In the genomic region with DNA sequence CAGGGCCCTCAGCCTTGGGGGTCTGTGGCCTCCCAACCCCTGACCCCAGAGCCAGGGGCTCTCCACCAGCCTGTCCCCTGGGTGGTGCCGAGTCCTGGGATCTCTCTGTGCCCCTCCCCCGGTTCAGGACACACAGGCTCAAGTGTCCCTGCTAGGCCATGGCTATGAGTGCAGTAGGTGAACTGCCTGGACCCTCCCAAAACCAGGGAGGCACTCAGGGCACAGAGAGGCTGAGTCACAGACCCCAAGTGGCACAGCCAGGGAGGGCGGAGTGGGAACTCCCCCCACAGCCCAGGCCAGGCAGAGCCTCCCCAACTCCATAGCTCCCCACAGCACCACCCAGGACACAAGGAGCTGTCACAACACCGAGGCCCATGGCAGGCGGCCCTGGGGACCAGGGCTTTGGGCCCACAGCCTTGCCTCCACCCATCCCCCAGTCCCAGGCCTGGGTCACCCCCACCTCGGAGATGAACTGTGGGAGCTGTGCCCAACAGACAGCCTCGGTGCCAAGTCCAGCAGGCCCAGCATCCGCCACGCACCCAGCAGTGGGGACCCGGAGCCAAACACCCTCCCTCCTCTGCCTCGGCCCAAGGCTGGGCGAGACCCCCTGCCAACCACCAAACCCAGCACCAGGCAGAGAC, we compare ENCODE assay signal across 16 cellular contexts. TPM values are rescaled to one million over a fixed set of nuclear protein-coding genes. Genes with fewer than 3 reads are reported as not detected.
DNase-seq lines count a peak whose midpoint lies in the region; ATAC-seq and TF ChIP-seq lines count a peak whose summit lies in the region.
"Had no signal": no experiment of that assay in that cellular context is flagged by ENCODE, and none has a peak within 500 bp of the region (broad histone marks: within the 10 kb centered on the region; RNA-seq: fewer than 3 reads in every experiment).

No MANE protein-coding gene starts in this region.

- CTCF ChIA-PET in AG04450 (lab: Charles Lee) (interaction anchor here (0.7 kb wide), 1 partner anchor 27 kb away, joined by 3 read pairs; no protein-coding TSS in a partner anchor), Caco-2 (lab: Charles Lee) (no interaction called here)
- CTCF ChIA-PET in naive thymus-derived CD4-positive, alpha-beta T cell (lab: Charles Lee): no interaction called here

- peaks cover 13% of the 10 kb centered on the region for H3K36me3 ChIP-seq in NT2/D1 (ENCODE audit: insufficient read depth, insufficient read length, low read length)
- H3K36me3 ChIP-seq in esophagus (ENCODE audit: control insufficient read depth in 2 of 2, insufficient read depth in 2 of 2, low read length in 1 of 2): peaks cover 0 to 19% of the 10 kb centered on the region in 2 donors
- peaks cover 0 to 5% (median 0%) of the 10 kb centered on the region in 3 experiments for H3K36me3 ChIP-seq in naive thymus-derived CD4-positive, alpha-beta T cell (ENCODE audit: control insufficient read depth in 2 of 3, insufficient read depth in 3 of 3, low read length in 3 of 3)
- no peaks in the 10 kb centered on the region; the same call in none of the 2 replicates for H3K36me3 ChIP-seq in Caco-2 (ENCODE audit: control insufficient read depth, insufficient read depth, low read length)
- H3K36me3 ChIP-seq: neural progenitor cell had no signal

- DNase-seq in AG04450 (ENCODE audit: low read depth, low spot score) (no peak), NT2/D1 (ENCODE audit: low read depth, low spot score) (no peak), Caco-2 (no peak), HuH-7.5 (ENCODE audit: low spot score) (no peak), globus pallidus (ENCODE audit: low spot score) (no peak)
- DNase-seq in naive thymus-derived CD4-positive, alpha-beta T cell: no peak
- DNase-seq in activated T-cell treated with anti-CD3 and anti-CD28 coated beads, Interleukin-2, amount 50 U/mL, for 1 hour: no peak
- DNase-seq: effector CD8-positive, alpha-beta T cell; kidney glomerular epithelial cell; NCI-H1417 treated with DMSO at 0.1 percent for 48 hours; NCI-H446 treated with DMSO at 0.1 percent for 48 hours; RPMI8226; T1000 had no signal

- H3K27ac ChIP-seq in AG04450 (ENCODE audit: low read depth, low read length) (peak overlapping the region; percentile 22), esophagus (ENCODE audit: low read depth in 2 of 2, low read length in 1 of 2) (peak overlapping the region; percentile 92 to 94)
- H3K27ac ChIP-seq in naive thymus-derived CD4-positive, alpha-beta T cell (ENCODE audit: low read depth, low read length): peak overlapping the region; percentile 21
- H3K27ac ChIP-seq: neural progenitor cell had no signal

- ATAC-seq in naive thymus-derived CD4-positive, alpha-beta T cell: no peak

- H3K4me3 Mint-ChIP-seq in naive thymus-derived CD4-positive, alpha-beta T cell: no peak overlapping the region
- H3K4me3 Mint-ChIP-seq in Caco-2 (ENCODE audit: unreplicated experiment): no peak overlapping the region

- H3K27me3 ChIP-seq in AG04450 (ENCODE audit: control insufficient read depth, insufficient read depth, low read length): no peaks in the 10 kb centered on the region
- H3K27me3 ChIP-seq in NT2/D1 (ENCODE audit: insufficient read depth, insufficient read length): no peaks in the 10 kb centered on the region
- H3K27me3 ChIP-seq in esophagus (ENCODE audit: control insufficient read depth in 1 of 2, insufficient read depth in 2 of 2, low read length in 2 of 2): no peaks in the 10 kb centered on the region
- H3K27me3 ChIP-seq in naive thymus-derived CD4-positive, alpha-beta T cell (ENCODE audit: control insufficient read depth in 2 of 2, insufficient read depth in 2 of 2, low read length in 2 of 2): no peaks in the 10 kb centered on the region
- H3K27me3 ChIP-seq in Caco-2 (replicated peaks; ENCODE audit: control insufficient read depth, insufficient read depth, low read length): no peaks in the 10 kb centered on the region
- H3K27me3 ChIP-seq: neural progenitor cell had no signal

- H3K9me3 Mint-ChIP-seq in naive thymus-derived CD4-positive, alpha-beta T cell: peaks cover 0 to 2% (median 0%) of the 10 kb centered on the region in 11 donors
- H3K9me3 Mint-ChIP-seq in Caco-2 (ENCODE audit: unreplicated experiment): no peaks in the 10 kb centered on the region
- H3K9me3 Mint-ChIP-seq: activated T-helper 2 cell treated with anti-CD3 and anti-CD28 coated beads, Interferon-gamma antibody, Interleukin-2, Interleukin-4, amounts not matched to agents 10 μg/mL and 5 μg/mL and 100 μg/mL, durations not matched to agents 14 hours and 24 hours and 36 hours; neural progenitor cell had no signal

- no TSS peak for BruUV-seq in Caco-2 (replicated peaks; lab: Mats Ljungman, UMichigan)

- no peaks in the 10 kb centered on the region for H3K27me3 Mint-ChIP-seq in naive thymus-derived CD4-positive, alpha-beta T cell
- no peaks in the 10 kb centered on the region for H3K27me3 Mint-ChIP-seq in Caco-2 (ENCODE audit: insufficient read depth, unreplicated experiment)

- no peaks in the 10 kb centered on the region; the same call in 1 of the 2 replicates for H3K9me3 ChIP-seq in AG04450 (ENCODE audit: control insufficient read depth, insufficient read depth, low read length)
- H3K9me3 ChIP-seq in NT2/D1 (ENCODE audit: insufficient read depth, low read length): no peaks in the 10 kb centered on the region
- H3K9me3 ChIP-seq in esophagus (ENCODE audit: control insufficient read depth in 2 of 2, insufficient read depth in 1 of 2, low read depth in 1 of 2, low read length in 1 of 2): no peaks in the 10 kb centered on the region
- no peaks in the 10 kb centered on the region for H3K9me3 ChIP-seq in naive thymus-derived CD4-positive, alpha-beta T cell (ENCODE audit: control insufficient read depth in 2 of 3, low read length in 3 of 3)
- no peaks in the 10 kb centered on the region for H3K9me3 ChIP-seq in Caco-2

- POLR2A ChIA-PET in AG04450 (lab: Yijun Ruan, JAX) (no interaction called here), Caco-2 (lab: Charles Lee) (no interaction called here)
- POLR2A ChIA-PET in naive thymus-derived CD4-positive, alpha-beta T cell (lab: Charles Lee): interaction anchor here (0.5 kb wide), 1 partner anchor 53 kb away, joined by 3 read pairs; a partner anchor contains a TSS

- peak overlapping the region; percentile 42 for H3K9ac ChIP-seq in NT2/D1 (ENCODE audit: insufficient read length, low read depth)
- H3K9ac ChIP-seq: neural progenitor cell had no signal

- TF ChIP-seq CTCF in AG04450 (IDR thresholded peaks at IDR 0.05; ENCODE audit: low read depth, low read length): no peak
- no peak for TF ChIP-seq CTCF in Caco-2 (IDR thresholded peaks at IDR 0.05; ENCODE audit: insufficient read depth in 1 of 2, low read depth in 1 of 2, low read length in 1 of 2, severe bottlenecking in 1 of 2, unreplicated experiment in 1 of 2)

- no peak overlapping the region for H3K4me3 ChIP-seq in AG04450 (ENCODE audit: low read depth, low read length)
- H3K4me3 ChIP-seq in NT2/D1 (ENCODE audit: insufficient read length, low read depth): no peak overlapping the region
- peak overlapping the region; percentile 8 to 96 for H3K4me3 ChIP-seq in esophagus (ENCODE audit: low read depth in 1 of 2, low read length in 2 of 2)
- no peak overlapping the region for H3K4me3 ChIP-seq in naive thymus-derived CD4-positive, alpha-beta T cell (ENCODE audit: low read length)
- H3K4me3 ChIP-seq in Caco-2 (ENCODE audit: low read depth, low read length): no peak overlapping the region
- H3K4me3 ChIP-seq: neural progenitor cell had no signal

- 61% methylated on average over 11 to 12 of the region's 12 CpGs for WGBS in esophagus, 2 donors

- intact Hi-C loops in naive thymus-derived CD4-positive, alpha-beta T cell (cut with micrococcal nuclease): no loop called here
- intact Hi-C loops in Caco-2 (cut with micrococcal nuclease; ENCODE audit: unreplicated experiment): loop anchor here (10.0 kb wide), 1 partner anchor 159 kb away; no protein-coding TSS in a partner anchor

- H3K4me1 Mint-ChIP-seq in naive thymus-derived CD4-positive, alpha-beta T cell: peaks cover 12 to 22% (median 13%) of the 10 kb centered on the region in 7 donors
- H3K4me1 Mint-ChIP-seq in Caco-2 (ENCODE audit: low read depth, unreplicated experiment): no peaks in the 10 kb centered on the region

- H3K27ac Mint-ChIP-seq in naive thymus-derived CD4-positive, alpha-beta T cell: peak overlapping the region in 1 of 9 donors; percentile 2
- no peak overlapping the region for H3K27ac Mint-ChIP-seq in Caco-2 (ENCODE audit: unreplicated experiment)
- H3K27ac Mint-ChIP-seq: activated T-helper 2 cell treated with anti-CD3 and anti-CD28 coated beads, Interferon-gamma antibody, Interleukin-2, Interleukin-4, amounts not matched to agents 10 μg/mL and 5 μg/mL and 100 μg/mL, durations not matched to agents 14 hours and 24 hours and 36 hours; neural progenitor cell had no signal

- peaks cover 0 to 5% (median 4%) of the 10 kb centered on the region in 5 donors for H3K36me3 Mint-ChIP-seq in naive thymus-derived CD4-positive, alpha-beta T cell
- H3K36me3 Mint-ChIP-seq in Caco-2 (ENCODE audit: insufficient read depth, unreplicated experiment): peaks cover 13% of the 10 kb centered on the region

- H3K4me1 ChIP-seq in NT2/D1 (ENCODE audit: insufficient read depth, insufficient read length): peaks cover 8% of the 10 kb centered on the region
- peaks cover 24 to 44% of the 10 kb centered on the region in 2 donors for H3K4me1 ChIP-seq in esophagus (ENCODE audit: control insufficient read depth in 2 of 2, insufficient read depth in 2 of 2, low read length in 1 of 2)
- peaks cover 0 to 9% of the 10 kb centered on the region in 2 donors for H3K4me1 ChIP-seq in naive thymus-derived CD4-positive, alpha-beta T cell (ENCODE audit: control insufficient read depth in 2 of 2, insufficient read depth in 2 of 2, low read length in 2 of 2)
- H3K4me1 ChIP-seq in Caco-2: peaks cover 14% of the 10 kb centered on the region

RNA-seq across cellular contexts. Expression of a gene that starts 3.2 kb away (rescaled TPM):
- 8.9 and 13.6 TPM in 2 replicates for polyA plus RNA-seq in AG04450 (2011; rRNA removed)
- 7.7 and 9.2 TPM in 2 replicates for polyA minus RNA-seq in AG04450 (2011; rRNA and poly(A)+ RNA removed)
- 100 to 1,000 TPM in 1 of 2 donors, 10 to 100 TPM in 1; 57.5 to 107 TPM for polyA plus RNA-seq in esophagus
- total RNA-seq in naive thymus-derived CD4-positive, alpha-beta T cell: 10 to 100 TPM; 40.2 to 54.9 (median 45.9) TPM
- 1 to 10 TPM in 1 of 2 donors, under 1 TPM in 1; 0.78 to 1.1 TPM for polyA plus RNA-seq in naive thymus-derived CD4-positive, alpha-beta T cell
- 40.6 and 43.0 TPM in 2 replicates for total RNA-seq in Caco-2 (2022)

RNA-seq across cellular contexts. Expression of a gene that starts 12.4 kb away (rescaled TPM):
- polyA plus RNA-seq in AG04450 (2011; rRNA removed) (186 and 275 TPM in 2 replicates), esophagus (10 to 100 TPM in 1 of 2 donors, 1 to 10 TPM in 1; 7.5 to 14.7 TPM)
- 171 and 233 TPM in 2 replicates for polyA minus RNA-seq in AG04450 (2011; rRNA and poly(A)+ RNA removed)
- total RNA-seq in naive thymus-derived CD4-positive, alpha-beta T cell: 1 to 10 TPM in 3 of 5 experiments, under 1 TPM in 2; 0.39 to 2.2 (median 1.0) TPM
- polyA plus RNA-seq in naive thymus-derived CD4-positive, alpha-beta T cell: under 1 TPM; 0.41 to 0.66 TPM
- 4.9 and 5.0 TPM in 2 replicates for total RNA-seq in Caco-2 (2022)
- total RNA-seq: activated T-helper 2 cell treated with anti-CD3 and anti-CD28 coated beads, Interferon-gamma antibody, Interleukin-2, Interleukin-4, amounts not matched to agents 10 μg/mL and 5 μg/mL and 100 μg/mL, durations not matched to agents 14 hours and 24 hours and 36 hours had no signal

RNA-seq across cellular contexts. Expression of a gene that starts 14.9 kb away (rescaled TPM):
- polyA plus RNA-seq in AG04450 (2011; rRNA removed) (0.10 and 0.11 TPM in 2 replicates), esophagus (1 to 10 TPM in 1 of 2 donors, under 1 TPM in 1; 0.28 to 1.9 TPM)
- polyA minus RNA-seq in AG04450 (2011; rRNA and poly(A)+ RNA removed): 0.04 and 0.09 TPM in 2 replicates
- total RNA-seq in naive thymus-derived CD4-positive, alpha-beta T cell: 1 to 10 TPM; 1.1 to 2.6 (median 1.8) TPM
- polyA plus RNA-seq in naive thymus-derived CD4-positive, alpha-beta T cell: under 1 TPM in 1 of 2 donors, not detected in 1; 0.32 TPM
- 0.09 and 0.29 TPM in 2 replicates for total RNA-seq in Caco-2 (2022)

RNA-seq across cellular contexts. Expression of a gene that starts 21.4 kb away (rescaled TPM):
- polyA plus RNA-seq in AG04450 (2011; rRNA removed) (7.1 and 9.5 TPM in 2 replicates), esophagus (10 to 100 TPM; 38.3 to 73.1 TPM)
- 5.0 and 6.2 TPM in 2 replicates for polyA minus RNA-seq in AG04450 (2011; rRNA and poly(A)+ RNA removed)
- total RNA-seq in naive thymus-derived CD4-positive, alpha-beta T cell: 10 to 100 TPM; 11.5 to 29.3 (median 19.1) TPM
- polyA plus RNA-seq in naive thymus-derived CD4-positive, alpha-beta T cell: 10 to 100 TPM; 17.7 to 26.5 TPM
- total RNA-seq in Caco-2 (2022): 16.2 and 16.8 TPM in 2 replicates

RNA-seq across cellular contexts. Expression of a gene that starts 21.5 kb away (rescaled TPM):
- 52.8 and 69.5 TPM in 2 replicates for polyA plus RNA-seq in AG04450 (2011; rRNA removed)
- polyA minus RNA-seq in AG04450 (2011; rRNA and poly(A)+ RNA removed): 103 and 131 TPM in 2 replicates
- polyA plus RNA-seq in esophagus: 100 to 1,000 TPM in 1 of 2 donors, 10 to 100 TPM in 1; 74.1 to 127 TPM
- 100 to 1,000 TPM; 126 to 187 (median 161) TPM for total RNA-seq in naive thymus-derived CD4-positive, alpha-beta T cell
- 10 to 100 TPM; 62.8 to 74.0 TPM for polyA plus RNA-seq in naive thymus-derived CD4-positive, alpha-beta T cell
- total RNA-seq in Caco-2 (2022): 103 and 115 TPM in 2 replicates

Comparison
In these comparisons a context has a peak if more than half of its experiments do, and no peak if none do; other contexts are left out.
1. H3K27ac ChIP-seq: peak in every context shown above with its lines; median percentile 93 in esophagus; 22 in AG04450; 21 in naive thymus-derived CD4-positive, alpha-beta T cell.
2. H3K4me3 ChIP-seq: peak in esophagus (2 of 2); none in AG04450 (single experiment), NT2/D1 (single experiment), naive thymus-derived CD4-positive, alpha-beta T cell (single experiment) and Caco-2 (single experiment).
3. RNA of a gene that starts 12.4 kb away (polyA plus RNA-seq): 186 to 275 TPM in AG04450; 7.5 to 14.7 TPM in esophagus and 0.41 to 0.66 TPM in naive thymus-derived CD4-positive, alpha-beta T cell; every median in the first group is over 10 times any median in the second.